In the genomic region with DNA sequence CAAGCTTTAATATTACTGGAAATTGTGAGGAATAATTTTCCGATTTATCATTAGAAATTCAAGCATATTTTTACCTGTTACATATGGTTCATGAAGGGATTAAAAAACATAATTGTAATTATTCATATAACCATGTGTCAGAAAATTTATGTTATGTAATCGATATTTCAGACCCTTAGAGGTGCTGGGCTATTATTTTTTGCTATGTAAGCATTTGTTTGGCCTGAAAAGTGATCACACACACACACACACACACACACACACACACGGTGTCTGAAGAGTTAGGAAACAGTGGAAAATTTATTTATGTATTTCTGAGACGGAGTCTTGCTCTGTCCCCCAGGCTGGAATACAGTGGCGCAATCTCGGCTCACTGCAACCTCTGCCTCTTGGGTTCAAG, we compare ENCODE assay signal across 30 cellular contexts.
"Had no signal": no experiment of that assay in that cellular context is flagged by ENCODE, and none has a peak within 500 bp of the region (broad histone marks: within the 10 kb centered on the region; RNA-seq: fewer than 3 reads in every experiment).

No MANE protein-coding gene starts in this region.

- ATAC-seq: naive thymus-derived CD8-positive, alpha-beta T cell; natural killer cell treated with Interleukin-12 subunit alpha and Interleukin-12 subunit beta and Interleukin-15 and Interleukin-18, amount 100 ng/mL, for 72 hours; pancreas; right cardiac atrium; sciatic nerve; stimulated activated memory B cell treated with anti-CD40 and anti-IgM and Interleukin-4, amounts not matched to agents 10 μg/mL and 1 μg/mL and 100 μg/mL, for 72 hours; stimulated activated naive CD8-positive, alpha-beta T cell treated with anti-CD3 and anti-CD28 coated beads, Interleukin-15, amount 100 ng/mL, for 72 hours; stimulated activated naive CD8-positive, alpha-beta T cell treated with anti-CD3 and anti-CD28 coated beads, Interleukin-15, Interleukin-2, amounts not matched to agents 100 U/mL and 50 U/mL, for 24 hours had no signal

- H3K4me2 ChIP-seq: smooth muscle cell had no signal

- H3K36me3 ChIP-seq: neutrophil, pancreas, prostate gland, spleen, thoracic aorta, thyroid gland, tibial nerve, upper lobe of left lung, vagina had no signal

- DNase-seq: naive B cell; naive thymus-derived CD8-positive, alpha-beta T cell; nephron progenitor cell; nucleus accumbens; pancreas; right cardiac atrium; spleen; stimulated activated CD4-positive, alpha-beta T cell treated with anti-CD3 and anti-CD28 coated beads, Interleukin-12 subunit alpha, Interleukin-12 subunit beta, amount 100 ng/mL, for 4 hours; stimulated activated CD4-positive, alpha-beta T cell treated with anti-CD3 and anti-CD28 coated beads, Interleukin-1b, Interleukin-23, amount 100 ng/mL, for 48 hours; stimulated activated CD4-positive, alpha-beta T cell treated with anti-CD3 and anti-CD28 coated beads, Interleukin-4, amount 100 ng/mL, for 1 hour; stimulated activated CD4-positive, alpha-beta T cell treated with anti-CD3 and anti-CD28 coated beads, Interleukin-4, amount 100 ng/mL, for 4 hours; stimulated activated CD8-positive, alpha-beta memory T cell treated with anti-CD3 and anti-CD28 coated beads, Interleukin-4, amount 100 ng/mL, for 48 hours; stimulated activated naive CD4-positive, alpha-beta T cell; stimulated activated naive CD8-positive, alpha-beta T cell treated with anti-CD3 and anti-CD28 coated beads, Interleukin-15, amount 100 ng/mL, for 72 hours; stimulated activated naive CD8-positive, alpha-beta T cell treated with anti-CD3 and anti-CD28 coated beads, Interleukin-15, Interleukin-2, amounts not matched to agents 100 U/mL and 50 U/mL, for 24 hours; substantia nigra; thyroid gland; trophoblast cell; upper lobe of left lung had no signal

- H3K9me3 ChIP-seq: neutrophil, pancreas, prostate gland, thoracic aorta, thyroid gland, vagina had no signal

- H3K27me3 ChIP-seq: neutrophil, pancreas, spleen, thyroid gland, tibial nerve, upper lobe of left lung, vagina had no signal

- FAIRE-seq: pancreas, urothelium cell line had no signal

- H3K4me3 ChIP-seq: pancreas, prostate gland, skin epidermis, smooth muscle cell, spleen, thoracic aorta, thyroid gland, tibial nerve, upper lobe of left lung, vagina had no signal

- H3K4me1 ChIP-seq: pancreas, prostate gland, spleen, thyroid gland, tibial nerve, upper lobe of left lung, vagina had no signal

- H3K27ac ChIP-seq: neutrophil, pancreas, prostate gland, skin epidermis, spleen, thoracic aorta, thyroid gland, tibial nerve, upper lobe of left lung, vagina had no signal
